Comparison of ENCODE assay signal across 8 cellular contexts in the genomic region with DNA sequence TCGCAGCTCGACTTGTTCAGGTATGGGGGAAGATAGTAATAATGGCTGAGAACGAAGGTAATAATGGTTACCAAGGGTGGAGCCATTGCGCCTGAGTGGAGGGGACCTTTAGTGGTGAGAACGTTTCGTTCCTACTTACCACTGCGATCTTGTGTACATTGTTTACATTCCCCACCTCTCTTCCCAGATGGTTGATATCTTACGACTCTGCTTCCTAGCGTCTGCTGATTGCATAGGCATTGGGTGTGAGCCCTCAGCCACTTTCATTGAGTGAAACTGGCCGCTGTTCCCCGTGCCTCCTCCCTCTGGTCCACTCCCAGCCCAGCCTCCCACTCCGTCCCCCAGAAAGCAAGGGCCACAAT. TPM values are rescaled to one million over a fixed set of nuclear protein-coding genes. Genes with fewer than 3 reads are reported as not detected.
DNase-seq lines count a peak whose midpoint lies in the region; ATAC-seq and TF ChIP-seq lines count a peak whose summit lies in the region.

No MANE protein-coding gene starts in this region.

- no peaks in the 10 kb centered on the region for H3K9me2 ChIP-seq in OCI-LY7 (ENCODE audit: insufficient read depth, low read length)

- TF ChIP-seq CTCF in OCI-LY7 (conservative IDR thresholded peaks at IDR 0.05; ENCODE audit: low read length) = no peak
- TF ChIP-seq CTCF in endothelial cell (IDR thresholded peaks at IDR 0.05; ENCODE audit: unreplicated experiment) = no peak
- no peak for TF ChIP-seq CTCF in nephron progenitor cell (IDR thresholded peaks at IDR 0.05)

- CTCF ChIA-PET in OCI-LY7 (lab: Charles Lee; ENCODE audit: unreplicated experiment) = interaction anchor here (1.4 kb wide), 1 partner anchor 631 kb away, joined by 4 read pairs; the partner anchor contains the start of gene NALF2

- peak overlapping the region; percentile 98 for H3K27ac ChIP-seq in OCI-LY7 (ENCODE audit: low read depth, low read length, poor library complexity, severe bottlenecking)

- peak; percentile 13 for ATAC-seq in HG02623 (IDR thresholded peaks at IDR 0.05; ENCODE audit: unreplicated experiment)

- H3K79me2 ChIP-seq in OCI-LY7 (ENCODE audit: insufficient read depth, low read depth, low read length) = peaks cover 25% of the 10 kb centered on the region

- POLR2A ChIA-PET in OCI-LY7 (lab: Charles Lee) = interaction anchor here (0.6 to 1.4 kb wide), 4 partner anchors 18 to 626 kb away, joined by 3 read pairs; no protein-coding TSS in a partner anchor

- intact Hi-C loops in OCI-LY7 (cut with micrococcal nuclease; ENCODE audit: unreplicated experiment) = loop anchor here (5.0 kb wide), 1 partner anchor 517 kb away; the partner anchor contains the start of gene EDA

- peaks cover 24% of the 10 kb centered on the region for H3K4me1 ChIP-seq in OCI-LY7 (ENCODE audit: insufficient read depth, low read length, poor library complexity, severe bottlenecking)

- H3K9me3 ChIP-seq in OCI-LY7 (ENCODE audit: low read length) = no peaks in the 10 kb centered on the region

- H3K36me3 Mint-ChIP-seq in endothelial cell (ENCODE audit: low read depth, unreplicated experiment) = peaks cover 4% of the 10 kb centered on the region
- H3K36me3 Mint-ChIP-seq in nephron progenitor cell (ENCODE audit: low read depth) = peaks cover 16% of the 10 kb centered on the region

- peak overlapping the region; percentile 82 for H3K4me3 ChIP-seq in OCI-LY7 (ENCODE audit: low read depth, low read length, poor library complexity, severe bottlenecking)

- H3K4me1 Mint-ChIP-seq in endothelial cell (ENCODE audit: unreplicated experiment) = peaks cover 13% of the 10 kb centered on the region
- peaks cover 34% of the 10 kb centered on the region for H3K4me1 Mint-ChIP-seq in nephron progenitor cell

- H3K27ac Mint-ChIP-seq in endothelial cell (ENCODE audit: unreplicated experiment) = peak overlapping the region; percentile 99
- H3K27ac Mint-ChIP-seq in nephron progenitor cell = peak overlapping the region; percentile 99

- peak overlapping the region; percentile 84 for H3K4me2 ChIP-seq in OCI-LY7 (ENCODE audit: low read length)

- peaks cover 36% of the 10 kb centered on the region for H3K36me3 ChIP-seq in OCI-LY7 (ENCODE audit: insufficient read depth, low read length)

- DNase-seq in NCI-H345 treated with DMSO at 0.1 percent for 48 hours (lab: John Stamatoyannopoulos, UW; ENCODE audit: unreplicated experiment) = peak; percentile 15
- DNase-seq in NCI-H345 (lab: John Stamatoyannopoulos, UW) = no peak
- DNase-seq in OCI-LY7 (ENCODE audit: low spot score) = no peak
- peak; percentile 3 for DNase-seq in endothelial cell (ENCODE audit: low spot score)
- DNase-seq in nephron progenitor cell = peak; percentile 7
- DNase-seq in kidney glomerular epithelial cell (lab: John Stamatoyannopoulos, UW) = no peak
- DNase-seq in activated effector memory CD4-positive, alpha-beta T cell treated with Interleukin-2 at 50 U/mL for 16 hours = no peak

- TSS peak; percentile 77 for BruUV-seq in OCI-LY7 (replicated peaks; lab: Mats Ljungman, UMichigan)

- no peaks in the 10 kb centered on the region; the same call in 1 of the 2 replicates for H4K20me1 ChIP-seq in OCI-LY7 (ENCODE audit: insufficient read depth, low read length)

- no peaks in the 10 kb centered on the region for H3K9me3 Mint-ChIP-seq in endothelial cell (ENCODE audit: unreplicated experiment)
- H3K9me3 Mint-ChIP-seq in nephron progenitor cell = peaks cover 36% of the 10 kb centered on the region

- peak overlapping the region; percentile 99 for H3K4me3 Mint-ChIP-seq in endothelial cell (ENCODE audit: unreplicated experiment)
- peak overlapping the region; percentile 99 for H3K4me3 Mint-ChIP-seq in nephron progenitor cell

- H2AFZ ChIP-seq in OCI-LY7 (ENCODE audit: low read length) = peak overlapping the region; percentile 93; the same call in 1 of the 2 replicates

- H3K27me3 Mint-ChIP-seq in endothelial cell (ENCODE audit: unreplicated experiment) (peaks cover 9% of the 10 kb centered on the region), nephron progenitor cell (ENCODE audit: low read depth, poor library complexity) (no peaks in the 10 kb centered on the region)

RNA-seq across cellular contexts. Expression of gene IGBP1, which starts 0.8 kb away (rescaled TPM):
- 47.2 and 60.0 TPM in 2 replicates for total RNA-seq in OCI-LY7 (2014; rRNA removed; shearing (Covaris generic))
- 60.5 and 61.7 TPM in 2 replicates for total RNA-seq in OCI-LY7 (2022)
- 69.1 TPM for total RNA-seq in endothelial cell (ENCODE audit: unreplicated experiment)

RNA-seq across cellular contexts. Expression of gene DGAT2L6, which starts 43.2 kb away (rescaled TPM):
- not detected in 2 replicates for total RNA-seq in OCI-LY7 (2014; rRNA removed; shearing (Covaris generic))
- total RNA-seq in OCI-LY7 (2022) (not detected in 2 replicates), endothelial cell (ENCODE audit: unreplicated experiment) (not detected)

Comparison
In these comparisons a context has a peak if more than half of its experiments do, and no peak if none do; other contexts are left out.
1. DNase-seq: peak in NCI-H345 treated with DMSO at 0.1 percent for 48 hours (single experiment), endothelial cell (single experiment) and nephron progenitor cell (single experiment); none in NCI-H345 (single experiment), OCI-LY7 (single experiment), kidney glomerular epithelial cell (single experiment) and activated effector memory CD4-positive, alpha-beta T cell treated with Interleukin-2 at 50 U/mL for 16 hours (single experiment).